Comparison of ENCODE assay signal across 8 cellular contexts in the genomic region with DNA sequence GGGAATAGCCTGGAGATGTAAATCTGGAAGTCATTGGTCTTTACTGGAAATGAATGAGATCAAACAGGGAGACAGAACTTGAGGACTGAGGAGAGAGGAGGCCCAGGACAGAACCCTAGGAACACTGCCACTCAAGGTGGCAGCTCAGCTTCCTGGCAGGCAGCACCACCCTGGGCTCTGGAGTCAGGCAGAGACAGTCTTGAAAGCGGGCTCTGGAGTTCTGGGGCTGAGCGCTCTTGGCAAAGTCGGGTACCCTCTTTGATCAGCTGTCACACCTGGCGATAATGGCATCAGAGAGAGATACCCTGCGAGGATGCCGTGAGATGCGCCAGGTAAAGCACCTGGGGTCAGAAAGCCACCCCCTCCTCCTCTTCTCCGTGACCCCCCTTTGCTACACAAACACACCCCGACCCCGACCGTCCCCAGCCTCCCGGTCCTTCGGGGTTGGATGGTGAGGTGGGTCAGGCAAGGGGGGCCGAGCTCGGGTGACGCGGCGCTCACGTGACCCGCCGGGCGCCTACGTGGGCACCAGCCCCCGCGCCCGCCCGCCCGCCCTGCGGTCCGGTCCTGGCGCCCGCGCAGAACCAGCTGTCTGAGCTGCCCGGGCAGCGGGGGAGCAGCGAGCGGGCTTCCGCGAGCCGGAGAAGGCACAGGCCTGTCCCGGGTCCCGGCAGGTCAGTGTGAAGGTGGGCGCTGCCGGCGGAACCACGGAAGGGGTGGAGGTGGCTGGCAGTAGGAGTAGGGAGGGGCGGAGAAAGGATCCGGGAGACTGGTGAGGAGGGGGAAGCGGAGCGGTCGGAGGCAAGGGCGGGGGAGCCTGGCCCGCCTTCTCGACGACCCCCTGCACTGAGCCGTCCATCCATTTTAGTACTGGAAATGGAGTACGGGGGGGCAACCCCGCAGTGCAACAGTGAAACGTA. TPM values are rescaled to one million over a fixed set of nuclear protein-coding genes. Genes with fewer than 3 reads are reported as not detected.
A peak's percentile ranks its signal among the peaks of the same experiment; 100 is the strongest.
DNase-seq lines count a peak whose midpoint lies in the region; ATAC-seq, FAIRE-seq and TF ChIP-seq lines count a peak whose summit lies in the region.

A gene with protein sequence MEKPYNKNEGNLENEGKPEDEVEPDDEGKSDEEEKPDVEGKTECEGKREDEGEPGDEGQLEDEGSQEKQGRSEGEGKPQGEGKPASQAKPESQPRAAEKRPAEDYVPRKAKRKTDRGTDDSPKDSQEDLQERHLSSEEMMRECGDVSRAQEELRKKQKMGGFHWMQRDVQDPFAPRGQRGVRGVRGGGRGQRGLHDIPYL (plus strand): TSS at position 579 of the 920 bp plus-strand sequence. CDS start 1,102 bp downstream, outside the sequence.

- ATAC-seq in CD4-positive, CD25-positive, alpha-beta regulatory T cell (ENCODE audit: low read depth in 2 of 2): peak; percentile 65 to 71
- ATAC-seq in GM19324 (IDR thresholded peaks at IDR 0.05; ENCODE audit: low FRiP score, unreplicated experiment) (peak; percentile 77), HG03457 (IDR thresholded peaks at IDR 0.05; ENCODE audit: unreplicated experiment) (peak; percentile 63), gastrocnemius medialis (peak; percentile 75 to 83)

- no peaks in the 10 kb centered on the region for H3K4me1 ChIP-seq in CD4-positive, CD25-positive, alpha-beta regulatory T cell (ENCODE audit: control insufficient read depth, insufficient read depth, low read length, poor library complexity, severe bottlenecking)
- H3K4me1 ChIP-seq in SK-N-SH (ENCODE audit: control insufficient read depth in 1 of 2, insufficient read depth in 2 of 2, low read depth in 1 of 2, low read length in 1 of 2): no peaks in the 10 kb centered on the region; a peak in 1 of 4 replicates
- H3K4me1 ChIP-seq in iPS-18a (ENCODE audit: control insufficient read depth, low read depth, low read length): peaks cover 4% of the 10 kb centered on the region
- no peaks in the 10 kb centered on the region for H3K4me1 ChIP-seq in gastrocnemius medialis

- TF ChIP-seq RAD21 in SK-N-SH (IDR thresholded peaks at IDR 0.05; ENCODE audit: low read length): no peak

- in situ Hi-C loops in gastrocnemius medialis (cut with MboI; ENCODE audit: low sequenced_read_pairs in 4 of 4): no loop called here

- H3K4me1 Mint-ChIP-seq in CD4-positive, CD25-positive, alpha-beta regulatory T cell: peaks cover 0 to 12% (median 3%) of the 10 kb centered on the region in 4 donors

- peaks cover 10% of the 10 kb centered on the region; the same call in 1 of the 2 replicates for H3K79me2 ChIP-seq in SK-N-SH (ENCODE audit: insufficient read depth)

- intact Hi-C loops in gastrocnemius medialis (cut with DNase I; ENCODE audit: low total_unique reads): loop anchor here (5.0 kb wide), 1 partner anchor 80 kb away; a partner anchor contains a TSS

- FAIRE-seq in bronchial epithelial cell (lab: Jason Lieb, UNC): no peak

- H3K36me3 ChIP-seq in CD4-positive, CD25-positive, alpha-beta regulatory T cell (ENCODE audit: control insufficient read depth, insufficient read depth, low read length): no peaks in the 10 kb centered on the region
- H3K36me3 ChIP-seq in SK-N-SH (replicated peaks in 1 of 2; ENCODE audit: control insufficient read depth in 1 of 2, insufficient read depth in 2 of 2, low read length in 1 of 2): peaks cover 0 to 12% of the 10 kb centered on the region in 2 experiments
- H3K36me3 ChIP-seq in bronchial epithelial cell (ENCODE audit: control insufficient read depth, insufficient read depth, low read length): no peaks in the 10 kb centered on the region
- no peaks in the 10 kb centered on the region for H3K36me3 ChIP-seq in iPS-18a (ENCODE audit: control insufficient read depth, low read depth, low read length)
- H3K36me3 ChIP-seq in gastrocnemius medialis: no peaks in the 10 kb centered on the region

- H3K27me3 ChIP-seq in CD4-positive, CD25-positive, alpha-beta regulatory T cell (ENCODE audit: control insufficient read depth, insufficient read depth, low read length): peaks cover 3% of the 10 kb centered on the region
- H3K27me3 ChIP-seq in SK-N-SH (ENCODE audit: insufficient read depth): no peaks in the 10 kb centered on the region
- H3K27me3 ChIP-seq in bronchial epithelial cell (ENCODE audit: control insufficient read depth, insufficient read depth, low read length): no peaks in the 10 kb centered on the region
- H3K27me3 ChIP-seq in iPS-18a (ENCODE audit: control insufficient read depth, insufficient read depth, low read length): peaks cover 9% of the 10 kb centered on the region
- peaks cover 0 to 5% (median 0%) of the 10 kb centered on the region in 3 donors for H3K27me3 ChIP-seq in gastrocnemius medialis

- peaks cover 12% of the 10 kb centered on the region for H3K27me3 Mint-ChIP-seq in CD4-positive, CD25-positive, alpha-beta regulatory T cell

- no peaks in the 10 kb centered on the region for H3K9me3 ChIP-seq in CD4-positive, CD25-positive, alpha-beta regulatory T cell (ENCODE audit: control insufficient read depth in 2 of 2, low read length in 2 of 2)
- H3K9me3 ChIP-seq in SK-N-SH (no peaks in the 10 kb centered on the region), iPS-18a (ENCODE audit: control insufficient read depth, low read depth, low read length) (no peaks in the 10 kb centered on the region), gastrocnemius medialis (no peaks in the 10 kb centered on the region)

- H3K9ac ChIP-seq in SK-N-SH (peak within 1 kb of the TSS; percentile 76), iPS-18a (ENCODE audit: low read length) (peak within 1 kb of the TSS; percentile 72)

- peak within 1 kb of the TSS; percentile 57 for H2AFZ ChIP-seq in SK-N-SH (ENCODE audit: low read depth)

- no peaks in the 10 kb centered on the region for H4K20me1 ChIP-seq in SK-N-SH (ENCODE audit: insufficient read depth)

- POLR2A ChIA-PET in SK-N-SH (lab: Yijun Ruan, JAX): no interaction called here

- 8% methylated on average over 28 of the region's 59 CpGs for WGBS in SK-N-SH (ENCODE audit: low lambda C conversion rate)

- peak within 1 kb of the TSS; percentile 71 for H3K4me2 ChIP-seq in SK-N-SH

- peak; percentile 19 to 48 (median 36) for DNase-seq in CD4-positive, CD25-positive, alpha-beta regulatory T cell
- peak; percentile 81 for DNase-seq in SK-N-SH
- no peak for DNase-seq in bronchial epithelial cell (ENCODE audit: low read depth)
- DNase-seq in gastrocnemius medialis: peak in 1 of 2 donors; percentile 25
- DNase-seq in NCI-H1048 (lab: John Stamatoyannopoulos, UW): no peak

- H3F3A ChIP-seq in SK-N-SH (replicated peaks; ENCODE audit: insufficient read depth): no peaks in the 10 kb centered on the region

- TF ChIP-seq EP300 in SK-N-SH (IDR thresholded peaks at IDR 0.05; ENCODE audit: borderline replicate concordance in 1 of 2, low read depth in 1 of 2, low read length in 1 of 2): no peak

- peak; percentile 26 to 35 for TF ChIP-seq POLR2A in gastrocnemius medialis (IDR thresholded peaks at IDR 0.05)

- peak within 1 kb of the TSS; percentile 53 for H3K4me3 ChIP-seq in CD4-positive, CD25-positive, alpha-beta regulatory T cell (ENCODE audit: low read depth, low read length)
- H3K4me3 ChIP-seq in SK-N-SH (ENCODE audit: low read depth in 2 of 2, low read length in 1 of 2) (peak within 1 kb of the TSS; percentile 61 to 66), bronchial epithelial cell (ENCODE audit: low read depth, low read length) (peak within 1 kb of the TSS; percentile 60), iPS-18a (ENCODE audit: low read length) (peak within 1 kb of the TSS; percentile 78), gastrocnemius medialis (peak within 1 kb of the TSS; percentile 61 to 67 (median 62))

- CTCF ChIA-PET in SK-N-SH (lab: Yijun Ruan, JAX): interaction anchor here (1.0 kb wide), 1 partner anchor 22 kb away, joined by 3 read pairs; no protein-coding TSS in a partner anchor

- H3K4me3 Mint-ChIP-seq in CD4-positive, CD25-positive, alpha-beta regulatory T cell: peak within 1 kb of the TSS; percentile 50 to 93 (median 85)

- peak within 1 kb of the TSS; percentile 5 for H3K27ac ChIP-seq in CD4-positive, CD25-positive, alpha-beta regulatory T cell (ENCODE audit: insufficient read depth, low read length, poor library complexity, severe bottlenecking)
- H3K27ac ChIP-seq in SK-N-SH (ENCODE audit: low read depth in 2 of 2, low read length in 1 of 2) (peak within 1 kb of the TSS; percentile 48 to 81; a peak in 3 of 4 replicates), iPS-18a (ENCODE audit: low read length) (no peak within 1 kb of the TSS), gastrocnemius medialis (peak within 1 kb of the TSS; percentile 75 to 82 (median 78))

- H3K9me3 Mint-ChIP-seq in CD4-positive, CD25-positive, alpha-beta regulatory T cell: peaks cover 0 to 2% (median 0%) of the 10 kb centered on the region in 7 donors

- H3K27ac Mint-ChIP-seq in CD4-positive, CD25-positive, alpha-beta regulatory T cell: peak within 1 kb of the TSS; percentile 60 to 86 (median 80)

- H3K9me2 ChIP-seq in SK-N-SH: no peaks in the 10 kb centered on the region

- no peak for TF ChIP-seq CTCF in SK-N-SH (IDR thresholded peaks at IDR 0.05)
- TF ChIP-seq CTCF in bronchial epithelial cell (IDR thresholded peaks at IDR 0.05; ENCODE audit: insufficient read depth, low read length, severe bottlenecking): no peak
- no peak for TF ChIP-seq CTCF in gastrocnemius medialis (IDR thresholded peaks at IDR 0.05 in 4 of 5, conservative IDR thresholded peaks at IDR 0.05 in 1 of 5)

- H3K36me3 Mint-ChIP-seq in CD4-positive, CD25-positive, alpha-beta regulatory T cell: peaks cover 3% of the 10 kb centered on the region

TF ChIP-seq in SK-N-SH, 30 proteins besides CTCF, POLR2A, EP300 and RAD21:
- TF ChIP-seq, protein P1, sequence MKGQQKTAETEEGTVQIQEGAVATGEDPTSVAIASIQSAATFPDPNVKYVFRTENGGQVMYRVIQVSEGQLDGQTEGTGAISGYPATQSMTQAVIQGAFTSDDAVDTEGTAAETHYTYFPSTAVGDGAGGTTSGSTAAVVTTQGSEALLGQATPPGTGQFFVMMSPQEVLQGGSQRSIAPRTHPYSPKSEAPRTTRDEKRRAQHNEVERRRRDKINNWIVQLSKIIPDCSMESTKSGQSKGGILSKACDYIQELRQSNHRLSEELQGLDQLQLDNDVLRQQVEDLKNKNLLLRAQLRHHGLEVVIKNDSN (IDR thresholded peaks at IDR 0.05; ENCODE audit: borderline replicate concordance, low read depth): peak; percentile 86
- no peak for TF ChIP-seq GATA2 (CRISPR knock-in tag; IDR thresholded peaks at IDR 0.05)
- no peak for TF ChIP-seq RFX5 (IDR thresholded peaks at IDR 0.05; ENCODE audit: low read length)
- no peak for TF ChIP-seq SMC3 (IDR thresholded peaks at IDR 0.05; ENCODE audit: low read depth, low read length)
- peak; percentile 44; the same call in 1 of the 2 replicates for TF ChIP-seq POLR2AphosphoS5 (IDR thresholded peaks at IDR 0.05; ENCODE audit: low read depth, low read length)

RNA-seq across cellular contexts. Expression of the gene that starts here (rescaled TPM):
- 4.8 TPM for total RNA-seq in CD4-positive, CD25-positive, alpha-beta regulatory T cell
- 1 to 10 TPM; 5.4 to 8.8 (median 7.1) TPM for polyA plus RNA-seq in CD4-positive, CD25-positive, alpha-beta regulatory T cell
- polyA plus RNA-seq in SK-N-SH (2012; rRNA removed): 20.6 and 26.7 TPM in 2 replicates
- 34.8 and 52.4 TPM in 2 replicates for polyA plus RNA-seq in SK-N-SH (2012; cell fraction: cytosol; rRNA removed)
- 6.4 TPM in 2 replicates for polyA plus RNA-seq in SK-N-SH (2012; cell fraction: nucleus; rRNA removed)
- total RNA-seq in bronchial epithelial cell (3.7 and 8.4 TPM in 2 replicates), gastrocnemius medialis (1 to 10 TPM; 5.0 to 9.2 (median 7.1) TPM)

Comparison
In these comparisons a context has a peak if more than half of its experiments do, and no peak if none do; other contexts are left out.
1. DNase-seq: peak in CD4-positive, CD25-positive, alpha-beta regulatory T cell (3 of 3) and SK-N-SH (single experiment); none in bronchial epithelial cell (single experiment) and NCI-H1048 (single experiment).
2. Peak in every context shown above with its lines, with median percentiles within 50 percentile points of each other: ATAC-seq and H3K4me3 ChIP-seq.